13 cellular contexts compared by ENCODE assay signal in genomic region chrX:13094780-13095425, GRCh38. TPM values are rescaled to one million over a fixed set of nuclear protein-coding genes. Genes with fewer than 3 reads are reported as not detected.
DNase-seq lines count a peak whose midpoint lies in the region; ATAC-seq and TF ChIP-seq lines count a peak whose summit lies in the region.
"Had no signal": no experiment of that assay in that cellular context is flagged by ENCODE, and none has a peak within 500 bp of the region (broad histone marks: within the 10 kb centered on the region; RNA-seq: fewer than 3 reads in every experiment).

No MANE protein-coding gene starts in this region.

- no peak overlapping the region for H3K4me3 ChIP-seq in AG04450 (ENCODE audit: low read depth, low read length)
- no peak overlapping the region for H3K4me3 ChIP-seq in brain microvascular endothelial cell (ENCODE audit: low read depth, low read length)
- H3K4me3 ChIP-seq: ovary, PC-9 had no signal

- no peaks in the 10 kb centered on the region for H3K9me3 ChIP-seq in AG04450 (ENCODE audit: control insufficient read depth, insufficient read depth, low read length)
- H3K9me3 ChIP-seq: ovary had no signal

- ATAC-seq in GM21515 (IDR thresholded peaks at IDR 0.05; ENCODE audit: unreplicated experiment) (no peak), GM21381 (IDR thresholded peaks at IDR 0.05; ENCODE audit: unreplicated experiment) (no peak), HG03442 (IDR thresholded peaks at IDR 0.05; ENCODE audit: unreplicated experiment) (no peak)

- H3K27me3 ChIP-seq in AG04450 (ENCODE audit: control insufficient read depth, insufficient read depth, low read length) (no peaks in the 10 kb centered on the region), brain microvascular endothelial cell (replicated peaks) (no peaks in the 10 kb centered on the region)
- H3K27me3 ChIP-seq: ovary had no signal

- DNase-seq in AG04450 (ENCODE audit: low read depth, low spot score), result no peak
- DNase-seq in LHCN-M2 (ENCODE audit: low read depth), result peak; percentile 88
- DNase-seq in brain microvascular endothelial cell, result peak; percentile 48
- peak; percentile 84 for DNase-seq in myocyte (ENCODE audit: low read depth)
- DNase-seq in hippocampal formation (lab: John Stamatoyannopoulos, UW), result no peak
- DNase-seq: activated CD4-positive, alpha-beta T cell treated with anti-CD3 and anti-CD28 coated beads, Interleukin-2, amount 50 U/mL, for 4 hours; cortex of kidney; NCI-H1092; ovary; PC-9 had no signal

- H3K27ac ChIP-seq in AG04450 (ENCODE audit: low read depth, low read length) (peak overlapping the region; percentile 21), brain microvascular endothelial cell (peak overlapping the region; percentile 78)
- H3K27ac ChIP-seq: ovary, PC-9 had no signal

- POLR2A ChIA-PET in AG04450 (lab: Yijun Ruan, JAX), result interaction anchor here (0.5 to 0.9 kb wide), 5 partner anchors 13 to 396 kb away, joined by 3 to 4 read pairs (median 3); partner anchors contain the start of gene TMSB4X

- TF ChIP-seq CTCF in AG04450 (IDR thresholded peaks at IDR 0.05; ENCODE audit: low read depth, low read length) (no peak), brain microvascular endothelial cell (IDR thresholded peaks at IDR 0.05; ENCODE audit: low read depth, low read length, missing control alignments) (no peak)

- no peaks in the 10 kb centered on the region for H3K36me3 ChIP-seq in brain microvascular endothelial cell (replicated peaks)
- H3K36me3 ChIP-seq: ovary had no signal

- CTCF ChIA-PET in AG04450 (lab: Charles Lee), result interaction anchor here (1.6 kb wide), 1 partner anchor 148 kb away, joined by 5 read pairs; no protein-coding TSS in a partner anchor

- in situ Hi-C loops in brain microvascular endothelial cell (cut with HindIII; ENCODE audit: low pct_ligation_motif_present, low sequenced_read_pairs), result no loop called here

RNA-seq across cellular contexts. Expression of gene FAM9C, which starts 50.5 kb away (rescaled TPM):
- polyA plus RNA-seq in AG04450 (2011; rRNA removed), result 0.04 TPM in 1 of 2 replicates, not detected in the other
- polyA minus RNA-seq in AG04450 (2011; rRNA and poly(A)+ RNA removed), result not detected in 2 replicates
- total RNA-seq in LHCN-M2 (2014; rRNA removed) (not detected in 2 replicates), myocyte (0.40 and 6.3 TPM in 2 replicates)
- polyA plus RNA-seq in LHCN-M2 (2012), result not detected
- 0.04 TPM for polyA plus RNA-seq in myocyte (2012)
- total RNA-seq: PC-9 had no signal

Comparison
In these comparisons a context has a peak if more than half of its experiments do, and no peak if none do; other contexts are left out.
1. DNase-seq: peak in LHCN-M2 (single experiment), brain microvascular endothelial cell (single experiment) and myocyte (single experiment); none in AG04450 (single experiment) and hippocampal formation (0 of 2).